ENCODE assay signal across 22 cellular contexts in the genomic region with DNA sequence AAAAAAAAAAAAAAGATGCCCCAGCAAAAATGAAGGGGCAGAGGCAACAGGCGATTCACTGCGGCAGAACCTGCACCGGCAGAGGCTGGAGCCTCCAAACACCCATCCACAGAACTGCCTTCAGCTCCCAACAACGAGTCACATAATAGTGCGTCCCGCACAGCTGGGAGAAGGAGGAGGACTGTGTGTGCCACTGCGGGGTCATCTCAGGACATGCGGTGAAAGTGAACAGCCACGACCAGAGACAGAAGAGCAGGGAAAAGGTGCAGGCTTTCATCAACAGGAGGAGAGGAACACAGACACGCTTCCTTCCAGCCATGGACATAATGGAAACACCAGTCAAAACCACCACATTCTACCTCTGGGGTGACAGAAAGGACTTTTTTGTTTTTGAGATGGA. TPM values are rescaled to one million over a fixed set of nuclear protein-coding genes. Genes with fewer than 3 reads are reported as not detected.
DNase-seq lines count a peak whose midpoint lies in the region; ATAC-seq, FAIRE-seq and TF ChIP-seq lines count a peak whose summit lies in the region.
"Had no signal": no experiment of that assay in that cellular context is flagged by ENCODE, and none has a peak within 500 bp of the region (broad histone marks: within the 10 kb centered on the region; RNA-seq: fewer than 3 reads in every experiment).

No MANE protein-coding gene starts in this region.

- no peaks in the 10 kb centered on the region for H3K27me3 ChIP-seq in CD8-positive, alpha-beta T cell (ENCODE audit: insufficient read depth, low read length)
- no peaks in the 10 kb centered on the region for H3K27me3 ChIP-seq in astrocyte (ENCODE audit: insufficient read depth, low read length)
- H3K27me3 ChIP-seq in mesenchymal stem cell (ENCODE audit: control insufficient read depth in 1 of 2, insufficient read depth in 1 of 2, low read length in 2 of 2): no peaks in the 10 kb centered on the region
- H3K27me3 ChIP-seq: BLaER1 treated with 17β-estradiol and CSF1 and Interleukin-3, amounts not matched to agents 10 nM and 100 nM had no signal

- H3K18ac ChIP-seq in mesenchymal stem cell (ENCODE audit: low read depth in 1 of 2, low read length in 2 of 2): no peak overlapping the region

- POLR2A ChIA-PET in CD8-positive, alpha-beta T cell (lab: Charles Lee): interaction anchor here (0.6 kb wide), 1 partner anchor 556 kb away, joined by 5 read pairs; no protein-coding TSS in a partner anchor
- POLR2A ChIA-PET in MCF 10A (lab: Yijun Ruan, JAX): no interaction called here

- H3K4me1 Mint-ChIP-seq in activated CD4-positive, alpha-beta T cell treated with anti-CD3 and anti-CD28 coated beads, Interleukin-2, amount 10 ng/mL, durations not matched to agents 24 days and 14 days: peaks cover under 1% of the 10 kb centered on the region
- no peaks in the 10 kb centered on the region for H3K4me1 Mint-ChIP-seq in CD8-positive, alpha-beta T cell (ENCODE audit: low read depth)
- H3K4me1 Mint-ChIP-seq in astrocyte (ENCODE audit: low read depth, unreplicated experiment) (peaks cover 4% of the 10 kb centered on the region), MCF 10A (ENCODE audit: insufficient read depth, unreplicated experiment) (no peaks in the 10 kb centered on the region)

- H3K9me3 Mint-ChIP-seq in activated CD4-positive, alpha-beta T cell treated with anti-CD3 and anti-CD28 coated beads, Interleukin-2, amount 10 ng/mL, durations not matched to agents 24 days and 14 days: no peaks in the 10 kb centered on the region
- H3K9me3 Mint-ChIP-seq in CD8-positive, alpha-beta T cell: no peaks in the 10 kb centered on the region
- H3K9me3 Mint-ChIP-seq in astrocyte (ENCODE audit: unreplicated experiment) (no peaks in the 10 kb centered on the region), MCF 10A (ENCODE audit: unreplicated experiment) (no peaks in the 10 kb centered on the region)
- H3K9me3 Mint-ChIP-seq: CD4-positive, alpha-beta T cell had no signal

- no peak overlapping the region for H2AK5ac ChIP-seq in mesenchymal stem cell (ENCODE audit: low read length, severe bottlenecking)

- no peak overlapping the region for H2BK15ac ChIP-seq in mesenchymal stem cell (ENCODE audit: low read depth, poor library complexity, severe bottlenecking)

- H2AFZ ChIP-seq in astrocyte (ENCODE audit: low read depth, low read length) (no peak overlapping the region), mesenchymal stem cell (ENCODE audit: low read depth, low read length) (no peak overlapping the region)
- H2AFZ ChIP-seq: GM23248 had no signal

- H3K4me2 ChIP-seq in astrocyte (ENCODE audit: low read length): no peak overlapping the region
- H3K4me2 ChIP-seq in mesenchymal stem cell (ENCODE audit: low read length, poor library complexity, severe bottlenecking): no peak overlapping the region
- H3K4me2 ChIP-seq: A549; BLaER1 treated with 17β-estradiol and CSF1 and Interleukin-3, amounts not matched to agents 10 nM and 100 nM had no signal

- H3K36me3 Mint-ChIP-seq in activated CD4-positive, alpha-beta T cell treated with anti-CD3 and anti-CD28 coated beads, Interleukin-2, amount 10 ng/mL, durations not matched to agents 24 days and 14 days (ENCODE audit: low read depth): peaks cover 51% of the 10 kb centered on the region
- peaks cover 70% of the 10 kb centered on the region for H3K36me3 Mint-ChIP-seq in CD8-positive, alpha-beta T cell
- peaks cover 32% of the 10 kb centered on the region for H3K36me3 Mint-ChIP-seq in astrocyte (ENCODE audit: low read depth, unreplicated experiment)
- H3K36me3 Mint-ChIP-seq in MCF 10A (ENCODE audit: insufficient read depth, unreplicated experiment): peaks cover 86% of the 10 kb centered on the region

- FAIRE-seq in astrocyte (lab: Jason Lieb, UNC): no peak
- FAIRE-seq: A549, GM12878, GM19239 had no signal

- intact Hi-C loops in activated CD4-positive, alpha-beta T cell treated with anti-CD3 and anti-CD28 coated beads, Interleukin-2, amount 10 ng/mL, durations not matched to agents 24 days and 14 days (cut with micrococcal nuclease): no loop called here
- intact Hi-C loops in CD8-positive, alpha-beta T cell (cut with DNase I, micrococcal nuclease): no loop called here
- intact Hi-C loops in MCF 10A (cut with micrococcal nuclease): no loop called here

- no peak for DNase-seq in activated CD4-positive, alpha-beta T cell treated with anti-CD3 and anti-CD28 coated beads, Interleukin-2, amount 10 ng/mL, durations not matched to agents 24 days and 14 days
- DNase-seq in activated CD4-positive, alpha-beta T cell treated with anti-CD3 and anti-CD28 coated beads, Interleukin-2, amount 50 U/mL, for 48 hours: no peak
- no peak for DNase-seq in CD8-positive, alpha-beta T cell
- DNase-seq in astrocyte (ENCODE audit: low read depth) (no peak), mesenchymal stem cell (no peak), MCF 10A (ENCODE audit: unreplicated experiment) (no peak), NCI-H748 treated with DMSO at 0.1 percent for 48 hours (lab: John Stamatoyannopoulos, UW) (no peak), DMS53 (lab: John Stamatoyannopoulos, UW) (no peak)
- DNase-seq: Calu3; CD4-positive, alpha-beta T cell; DND-41; EL; GM23248; IMR-90; KBM-7 had no signal

- H3K9me3 ChIP-seq in CD8-positive, alpha-beta T cell (ENCODE audit: low read length): no peaks in the 10 kb centered on the region
- H3K9me3 ChIP-seq in astrocyte (ENCODE audit: insufficient read depth, low read depth, low read length): no peaks in the 10 kb centered on the region
- H3K9me3 ChIP-seq in mesenchymal stem cell (ENCODE audit: control insufficient read depth, low read length): no peaks in the 10 kb centered on the region
- H3K9me3 ChIP-seq: A549; BLaER1 treated with 17β-estradiol and CSF1 and Interleukin-3, amounts not matched to agents 10 nM and 100 nM; HAP-1 had no signal

- H3K27ac ChIP-seq in CD8-positive, alpha-beta T cell (ENCODE audit: low read depth, low read length): no peak overlapping the region
- H3K27ac ChIP-seq in astrocyte (ENCODE audit: low read depth, low read length) (no peak overlapping the region), mesenchymal stem cell (ENCODE audit: low read length, poor library complexity, severe bottlenecking) (no peak overlapping the region)
- H3K27ac ChIP-seq: 22Rv1, A549, GM23248, HL-60 had no signal

- no peak overlapping the region for H3K4ac ChIP-seq in mesenchymal stem cell (ENCODE audit: low read depth in 1 of 2, low read length in 2 of 2)

- no peak for ATAC-seq in CD8-positive, alpha-beta T cell
- ATAC-seq: A549, GM12878 had no signal

- H3K4me3 ChIP-seq in CD8-positive, alpha-beta T cell (ENCODE audit: low read depth, low read length): no peak overlapping the region
- H3K4me3 ChIP-seq in astrocyte (ENCODE audit: insufficient read depth, low read depth, low read length) (no peak overlapping the region), mesenchymal stem cell (ENCODE audit: insufficient read depth in 1 of 2, low read depth in 1 of 2, low read length in 2 of 2) (no peak overlapping the region)
- H3K4me3 ChIP-seq: A549; BLaER1 treated with 17β-estradiol and CSF1 and Interleukin-3, amounts not matched to agents 10 nM and 100 nM; GM12878; GM23248; HAP-1 had no signal

- H3K9ac ChIP-seq in astrocyte (ENCODE audit: low read length) (no peak overlapping the region), mesenchymal stem cell (ENCODE audit: low read length) (no peak overlapping the region)
- H3K9ac ChIP-seq: GM23248 had no signal

- CTCF ChIA-PET in CD8-positive, alpha-beta T cell (lab: Charles Lee): no interaction called here
- CTCF ChIA-PET in MCF 10A (lab: Yijun Ruan, JAX): interaction anchor here (0.6 to 0.7 kb wide), 2 partner anchors 99 to 102 kb away, joined by 3 to 7 read pairs; no protein-coding TSS in a partner anchor

- H4K91ac ChIP-seq in mesenchymal stem cell (ENCODE audit: low read length): peak overlapping the region; percentile 62

- H3K27me3 Mint-ChIP-seq in activated CD4-positive, alpha-beta T cell treated with anti-CD3 and anti-CD28 coated beads, Interleukin-2, amount 10 ng/mL, durations not matched to agents 24 days and 14 days: no peaks in the 10 kb centered on the region
- H3K27me3 Mint-ChIP-seq in CD8-positive, alpha-beta T cell (ENCODE audit: low read depth): no peaks in the 10 kb centered on the region
- no peaks in the 10 kb centered on the region for H3K27me3 Mint-ChIP-seq in astrocyte (ENCODE audit: low read depth, unreplicated experiment)
- H3K27me3 Mint-ChIP-seq in MCF 10A (ENCODE audit: insufficient read depth, unreplicated experiment): no peaks in the 10 kb centered on the region
- H3K27me3 Mint-ChIP-seq: CD4-positive, alpha-beta T cell had no signal

- H2BK12ac ChIP-seq in mesenchymal stem cell (ENCODE audit: low read length in 2 of 2): peak overlapping the region in 1 of 2 experiments; percentile 3

- no peak for TF ChIP-seq CTCF in CD8-positive, alpha-beta T cell (IDR thresholded peaks at IDR 0.05)
- no peak for TF ChIP-seq CTCF in astrocyte (IDR thresholded peaks at IDR 0.05; ENCODE audit: insufficient read depth, low read depth, low read length)
- TF ChIP-seq CTCF in MCF 10A (IDR thresholded peaks at IDR 0.05; ENCODE audit: unreplicated experiment): no peak

- H2BK120ac ChIP-seq in mesenchymal stem cell (ENCODE audit: low read depth, low read length): no peak overlapping the region

- no peak overlapping the region for H4K8ac ChIP-seq in mesenchymal stem cell (ENCODE audit: low read length)

- no TSS peak for BruUV-seq in MCF 10A (replicated peaks; lab: Mats Ljungman, UMichigan)

- peaks cover 31% of the 10 kb centered on the region for H4K20me1 ChIP-seq in astrocyte (ENCODE audit: insufficient read depth, low read length)

- H3K27ac Mint-ChIP-seq in activated CD4-positive, alpha-beta T cell treated with anti-CD3 and anti-CD28 coated beads, Interleukin-2, amount 10 ng/mL, durations not matched to agents 24 days and 14 days: peak overlapping the region; percentile 51
- peak overlapping the region; percentile 57 for H3K27ac Mint-ChIP-seq in CD8-positive, alpha-beta T cell
- H3K27ac Mint-ChIP-seq in astrocyte (ENCODE audit: unreplicated experiment): peak overlapping the region; percentile 72
- H3K27ac Mint-ChIP-seq in MCF 10A (ENCODE audit: low read depth, unreplicated experiment): no peak overlapping the region
- H3K27ac Mint-ChIP-seq: CD4-positive, alpha-beta T cell had no signal

- no peak overlapping the region for H3K23ac ChIP-seq in mesenchymal stem cell (ENCODE audit: low read length in 2 of 2)

- peaks cover 42% of the 10 kb centered on the region for H3K36me3 ChIP-seq in CD8-positive, alpha-beta T cell (ENCODE audit: insufficient read depth, low read length)
- H3K36me3 ChIP-seq in astrocyte (ENCODE audit: insufficient read depth, low read length) (peaks cover 51% of the 10 kb centered on the region), mesenchymal stem cell (ENCODE audit: control insufficient read depth in 1 of 2, insufficient read depth in 2 of 2, low read depth in 1 of 2, low read length in 2 of 2) (peaks cover 67 to 79% of the 10 kb centered on the region in 2 experiments)

- no peaks in the 10 kb centered on the region for H3K4me1 ChIP-seq in CD8-positive, alpha-beta T cell (ENCODE audit: insufficient read depth, low read length)
- no peaks in the 10 kb centered on the region for H3K4me1 ChIP-seq in astrocyte (ENCODE audit: insufficient read depth, low read length)
- H3K4me1 ChIP-seq in mesenchymal stem cell (ENCODE audit: control insufficient read depth, insufficient read depth, low read depth, low read length): peaks cover 2% of the 10 kb centered on the region
- H3K4me1 ChIP-seq: HAP-1 had no signal

- peaks cover 25% of the 10 kb centered on the region for H3K79me2 ChIP-seq in astrocyte (ENCODE audit: insufficient read depth, low read length)

- H3K79me1 ChIP-seq in mesenchymal stem cell (replicated peaks; ENCODE audit: low read length, poor library complexity, severe bottlenecking): peaks cover 28% of the 10 kb centered on the region

- 94% methylated on average over 8 of the region's 10 CpGs for WGBS in mesenchymal stem cell

- H3K4me3 Mint-ChIP-seq in activated CD4-positive, alpha-beta T cell treated with anti-CD3 and anti-CD28 coated beads, Interleukin-2, amount 10 ng/mL, durations not matched to agents 24 days and 14 days: no peak overlapping the region
- no peak overlapping the region for H3K4me3 Mint-ChIP-seq in CD8-positive, alpha-beta T cell
- H3K4me3 Mint-ChIP-seq in astrocyte (ENCODE audit: unreplicated experiment) (no peak overlapping the region), MCF 10A (ENCODE audit: unreplicated experiment) (no peak overlapping the region)
- H3K4me3 Mint-ChIP-seq: CD4-positive, alpha-beta T cell had no signal

- H2BK5ac ChIP-seq in mesenchymal stem cell (ENCODE audit: low read depth, low read length, poor library complexity, severe bottlenecking): no peak overlapping the region

- no peak overlapping the region for H3K14ac ChIP-seq in mesenchymal stem cell (ENCODE audit: low read length in 2 of 2)

RNA-seq across cellular contexts. Expression of gene DAGLB, which starts 34.1 kb away (rescaled TPM):
- 18.8 and 26.8 TPM in 2 replicates for total RNA-seq in activated CD4-positive, alpha-beta T cell treated with anti-CD3 and anti-CD28 coated beads, Interleukin-2, amount 10 ng/mL, durations not matched to agents 24 days and 14 days
- 10 to 100 TPM; 35.4 to 40.4 TPM for total RNA-seq in CD8-positive, alpha-beta T cell
- total RNA-seq in astrocyte: 21.9 and 28.3 TPM in 2 replicates
- 6.1 TPM for polyA plus RNA-seq in mesenchymal stem cell (2013, experiment 1 of 2)
- 6.4 TPM for polyA plus RNA-seq in mesenchymal stem cell (2013, experiment 2 of 2)
- total RNA-seq in MCF 10A (2022): 28.9 and 29.5 TPM in 2 replicates

RNA-seq across cellular contexts. Expression of gene RAC1, which starts 39.3 kb away (rescaled TPM):
- total RNA-seq in activated CD4-positive, alpha-beta T cell treated with anti-CD3 and anti-CD28 coated beads, Interleukin-2, amount 10 ng/mL, durations not matched to agents 24 days and 14 days: 172 and 176 TPM in 2 replicates
- total RNA-seq in CD8-positive, alpha-beta T cell: 10 to 100 TPM; 70.3 to 74.8 TPM
- total RNA-seq in astrocyte (322 and 340 TPM in 2 replicates), MCF 10A (2022) (236 and 278 TPM in 2 replicates)
- 362 TPM for polyA plus RNA-seq in mesenchymal stem cell (2013, experiment 1 of 2)
- 378 TPM for polyA plus RNA-seq in mesenchymal stem cell (2013, experiment 2 of 2)
